ENCODE assay signal across 32 cellular contexts in genomic region chr14:64474698-64475097, GRCh38.
"Had no signal": no experiment of that assay in that cellular context is flagged by ENCODE, and none has a peak within 500 bp of the region (broad histone marks: within the 10 kb centered on the region; RNA-seq: fewer than 3 reads in every experiment).

No MANE protein-coding gene starts in this region.

- H3K36me3 Mint-ChIP-seq: activated CD4-positive, alpha-beta memory T cell treated with anti-CD3 and anti-CD28 coated beads for 36 hours had no signal

- H3K4me1 Mint-ChIP-seq: activated naive CD4-positive, alpha-beta T cell treated with anti-CD3 and anti-CD28 coated beads, Interleukin-2, amount 10 ng/mL, durations not matched to agents 7 days and 5 days had no signal

- H3K9me3 Mint-ChIP-seq: activated B cell treated with CpG ODN at 0.5 μM for 24 hours; activated CD4-positive, alpha-beta memory T cell treated with anti-CD3 and anti-CD28 coated beads for 36 hours; activated CD8-positive, alpha-beta T cell treated with anti-CD3 and anti-CD28 coated beads for 36 hours; activated naive CD4-positive, alpha-beta T cell treated with anti-CD3 and anti-CD28 coated beads, Interleukin-2, amount 10 ng/mL, durations not matched to agents 7 days and 5 days; activated naive CD4-positive, alpha-beta T cell treated with anti-CD3 and anti-CD28 coated beads, Interleukin-2, amount 50 U/mL, for 24 hours; activated naive CD8-positive, alpha-beta T cell treated with anti-CD3 and anti-CD28 coated beads, Interleukin-2, amount 10 ng/mL, durations not matched to agents 7 days and 5 days; activated naive CD8-positive, alpha-beta T cell treated with anti-CD3 and anti-CD28 coated beads, Interleukin-2, amount 50 U/mL, for 24 hours; activated T-cell treated with anti-CD3 and anti-CD28 coated beads, Interleukin-2, amount 50 U/mL, for 72 hours; activated T-helper 1 cell treated with anti-CD3 and anti-CD28 coated beads, Interleukin-12 subunit alpha, Interleukin-12 subunit beta, Interleukin-2, Interleukin-4 antibody, amounts not matched to agents 30 ng/mL and 10 ng/mL and 1 ng/mL, durations not matched to agents 14 hours and 24 hours and 36 hours; activated T-helper 2 cell treated with anti-CD3 and anti-CD28 coated beads, Interferon-gamma antibody, Interleukin-2, Interleukin-4, amounts not matched to agents 10 μg/mL and 5 μg/mL and 100 μg/mL, durations not matched to agents 14 hours and 24 hours and 36 hours; brain; central memory CD8-positive, alpha-beta T cell; T-cell had no signal

- FAIRE-seq: bronchial epithelial cell, TTC549 had no signal

- ATAC-seq: activated naive CD8-positive, alpha-beta T cell treated with anti-CD3 and anti-CD28 coated beads, Interleukin-2, amount 50 U/mL, for 24 hours; T-cell; T-helper 17 cell had no signal

- H3K4me3 Mint-ChIP-seq: activated B cell treated with CpG ODN at 0.5 μM for 24 hours; activated CD4-positive, alpha-beta memory T cell treated with anti-CD3 and anti-CD28 coated beads for 36 hours; activated CD8-positive, alpha-beta T cell treated with anti-CD3 and anti-CD28 coated beads for 36 hours; activated naive CD4-positive, alpha-beta T cell treated with anti-CD3 and anti-CD28 coated beads, Interleukin-2, amount 10 ng/mL, durations not matched to agents 7 days and 5 days; activated naive CD4-positive, alpha-beta T cell treated with anti-CD3 and anti-CD28 coated beads, Interleukin-2, amount 50 U/mL, for 24 hours; activated naive CD8-positive, alpha-beta T cell treated with anti-CD3 and anti-CD28 coated beads, Interleukin-2, amount 10 ng/mL, durations not matched to agents 7 days and 5 days; activated naive CD8-positive, alpha-beta T cell treated with anti-CD3 and anti-CD28 coated beads, Interleukin-2, amount 50 U/mL, for 24 hours; activated T-helper 1 cell treated with anti-CD3 and anti-CD28 coated beads, Interleukin-12 subunit alpha, Interleukin-12 subunit beta, Interleukin-2, Interleukin-4 antibody, amounts not matched to agents 30 ng/mL and 10 ng/mL and 1 ng/mL, durations not matched to agents 14 hours and 24 hours and 36 hours; brain; central memory CD8-positive, alpha-beta T cell; T-cell; T-helper 17 cell had no signal

- H3K27ac Mint-ChIP-seq: activated B cell treated with CpG ODN at 0.5 μM for 24 hours; activated CD4-positive, alpha-beta memory T cell treated with anti-CD3 and anti-CD28 coated beads for 36 hours; activated naive CD4-positive, alpha-beta T cell treated with anti-CD3 and anti-CD28 coated beads, Interleukin-2, amount 10 ng/mL, durations not matched to agents 7 days and 5 days; activated naive CD4-positive, alpha-beta T cell treated with anti-CD3 and anti-CD28 coated beads, Interleukin-2, amount 50 U/mL, for 24 hours; activated naive CD8-positive, alpha-beta T cell treated with anti-CD3 and anti-CD28 coated beads, Interleukin-2, amount 10 ng/mL, durations not matched to agents 7 days and 5 days; activated naive CD8-positive, alpha-beta T cell treated with anti-CD3 and anti-CD28 coated beads, Interleukin-2, amount 50 U/mL, for 24 hours; activated T-cell treated with anti-CD3 and anti-CD28 coated beads, Interleukin-2, amount 50 U/mL, for 72 hours; activated T-helper 1 cell treated with anti-CD3 and anti-CD28 coated beads, Interleukin-12 subunit alpha, Interleukin-12 subunit beta, Interleukin-2, Interleukin-4 antibody, amounts not matched to agents 30 ng/mL and 10 ng/mL and 1 ng/mL, durations not matched to agents 14 hours and 24 hours and 36 hours; activated T-helper 2 cell treated with anti-CD3 and anti-CD28 coated beads, Interferon-gamma antibody, Interleukin-2, Interleukin-4, amounts not matched to agents 10 μg/mL and 5 μg/mL and 100 μg/mL, durations not matched to agents 14 hours and 24 hours and 36 hours; T-cell; T-helper 17 cell had no signal

- DNase-seq: activated B cell treated with CpG ODN at 0.5 μM for 24 hours; activated CD4-positive, alpha-beta memory T cell treated with anti-CD3 and anti-CD28 coated beads for 36 hours; activated CD4-positive, alpha-beta T cell treated with anti-CD3 and anti-CD28 coated beads for 48 hours; activated CD4-positive, alpha-beta T cell treated with anti-CD3 and anti-CD28 coated beads, Interleukin-2, amount 50 U/mL, for 1 hour; activated CD4-positive, alpha-beta T cell treated with anti-CD3 and anti-CD28 coated beads, Interleukin-2, amount 50 U/mL, for 4 hours; activated CD4-positive, CD25-positive, alpha-beta regulatory T cell treated with anti-CD3 and anti-CD28 coated beads, Interleukin-2, amount 50 U/mL, for 72 hours; activated CD8-positive, alpha-beta memory T cell treated with anti-CD3 and anti-CD28 coated beads, Interleukin-2, amount 50 U/mL, for 4 hours; activated CD8-positive, alpha-beta T cell treated with anti-CD3 and anti-CD28 coated beads for 36 hours; activated effector memory CD4-positive, alpha-beta T cell treated with Interleukin-2 at 50 U/mL for 16 hours; activated gamma-delta T cell; activated naive CD4-positive, alpha-beta T cell treated with anti-CD3 and anti-CD28 coated beads, Interleukin-2, amount 10 ng/mL, durations not matched to agents 7 days and 5 days; activated naive CD4-positive, alpha-beta T cell treated with Interleukin-2 at 50 U/mL for 16 hours; activated naive CD8-positive, alpha-beta T cell treated with anti-CD3 and anti-CD28 coated beads, Interleukin-2, amount 10 ng/mL, durations not matched to agents 7 days and 5 days; activated naive CD8-positive, alpha-beta T cell treated with anti-CD3 and anti-CD28 coated beads, Interleukin-2, amount 50 U/mL, for 24 hours; activated T-cell treated with anti-CD3 and anti-CD28 coated beads for 4 hours; activated T-cell treated with anti-CD3 and anti-CD28 coated beads, Interleukin-2, amount 50 U/mL, for 1 hour; activated T-cell treated with anti-CD3 and anti-CD28 coated beads, Interleukin-2, amount 50 U/mL, for 72 hours; amygdala; anterior cingulate cortex; caudate nucleus; cerebellar nuclear complex; colonic mucosa; T-cell; T-helper 17 cell; T-helper 9 cell had no signal

- H3K27me3 Mint-ChIP-seq: activated B cell treated with CpG ODN at 0.5 μM for 24 hours; activated CD4-positive, alpha-beta memory T cell treated with anti-CD3 and anti-CD28 coated beads for 36 hours; activated CD8-positive, alpha-beta T cell treated with anti-CD3 and anti-CD28 coated beads for 36 hours; activated naive CD4-positive, alpha-beta T cell treated with anti-CD3 and anti-CD28 coated beads, Interleukin-2, amount 10 ng/mL, durations not matched to agents 7 days and 5 days; activated naive CD4-positive, alpha-beta T cell treated with anti-CD3 and anti-CD28 coated beads, Interleukin-2, amount 50 U/mL, for 24 hours; activated naive CD8-positive, alpha-beta T cell treated with anti-CD3 and anti-CD28 coated beads, Interleukin-2, amount 10 ng/mL, durations not matched to agents 7 days and 5 days; activated naive CD8-positive, alpha-beta T cell treated with anti-CD3 and anti-CD28 coated beads, Interleukin-2, amount 50 U/mL, for 24 hours; brain; central memory CD8-positive, alpha-beta T cell; T-cell; T-helper 17 cell had no signal
